Comparison of ENCODE assay signal across 21 cellular contexts in the genomic region with DNA sequence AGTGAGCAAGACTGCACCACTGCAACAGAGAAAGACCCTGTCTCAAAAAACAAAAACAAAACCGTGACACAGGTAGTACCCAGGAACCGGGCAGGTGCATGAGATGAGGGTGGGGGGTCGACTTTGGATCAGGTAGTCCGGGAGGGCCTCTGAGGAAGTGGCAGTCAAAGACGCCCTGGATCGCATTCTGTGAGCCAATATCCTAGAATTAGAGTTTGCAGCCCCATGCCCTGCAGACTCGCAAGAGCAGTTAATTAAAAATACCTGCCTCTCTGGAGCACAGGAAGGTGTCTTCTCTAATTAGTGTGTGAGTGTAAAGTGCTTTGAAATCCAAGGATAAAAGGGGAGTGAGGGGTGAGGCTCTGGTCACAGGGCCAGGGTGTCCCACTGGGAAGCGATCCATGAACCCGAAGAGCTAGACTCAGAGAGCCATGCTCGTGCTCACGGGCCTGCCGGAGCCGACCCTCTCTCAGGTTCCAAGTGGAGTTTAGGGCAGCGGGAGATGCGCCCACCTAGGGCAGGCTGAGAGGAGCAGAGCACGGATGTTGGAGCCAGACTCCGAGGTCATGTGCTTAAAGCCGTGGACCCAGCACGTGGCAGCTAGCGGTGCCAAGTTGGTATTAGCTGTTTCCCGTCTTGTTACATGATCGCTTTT.
DNase-seq lines count a peak whose midpoint lies in the region; ATAC-seq, FAIRE-seq and TF ChIP-seq lines count a peak whose summit lies in the region.
"Had no signal": no experiment of that assay in that cellular context is flagged by ENCODE, and none has a peak within 500 bp of the region (broad histone marks: within the 10 kb centered on the region; RNA-seq: fewer than 3 reads in every experiment).

No MANE protein-coding gene starts in this region.

- no peak for TF ChIP-seq RAD21 in HepG2 (CRISPR knock-in tag; IDR thresholded peaks at IDR 0.05)

- H3K27me3 Mint-ChIP-seq in endodermal cell (ENCODE audit: insufficient read depth) = no peaks in the 10 kb centered on the region
- H3K27me3 Mint-ChIP-seq in activated naive CD4-positive, alpha-beta T cell treated with anti-CD3 and anti-CD28 coated beads for 36 hours (ENCODE audit: low read depth) = peaks cover 3% of the 10 kb centered on the region
- H3K27me3 Mint-ChIP-seq: CD4-positive, alpha-beta T cell had no signal

- no peak overlapping the region for H3K4me3 Mint-ChIP-seq in endodermal cell
- H3K4me3 Mint-ChIP-seq in activated naive CD4-positive, alpha-beta T cell treated with anti-CD3 and anti-CD28 coated beads for 36 hours = no peak overlapping the region
- H3K4me3 Mint-ChIP-seq: CD4-positive, alpha-beta T cell had no signal

- DNase-seq in HepG2 (ENCODE audit: low spot score) (no peak), right lobe of liver (no peak), endodermal cell (peak; percentile 53), psoas muscle (peak in 1 of 2 donors; percentile 71), Karpas-422 (no peak), medulla oblongata (ENCODE audit: extremely low spot score) (no peak), inferior parietal cortex (ENCODE audit: extremely low spot score) (no peak)
- DNase-seq in activated naive CD4-positive, alpha-beta T cell treated with anti-CD3 and anti-CD28 coated beads for 36 hours = no peak
- DNase-seq: 8988T; BE2C; CD4-positive, alpha-beta T cell; NCI-H1105 treated with DMSO at 0.1 percent for 48 hours; NCI-H1694 treated with DMSO at 0.1 percent for 48 hours; NCI-H2107; NCI-H2227 treated with DMSO at 0.1 percent for 48 hours; NCI-H524; NCI-H82 had no signal

- H3K27me3 ChIP-seq in HepG2 (ENCODE audit: control insufficient read depth in 1 of 2, insufficient read depth in 2 of 2, low read length in 2 of 2) = no peaks in the 10 kb centered on the region; a peak in 1 of 5 replicates
- H3K27me3 ChIP-seq in right lobe of liver = no peaks in the 10 kb centered on the region
- H3K27me3 ChIP-seq in endodermal cell (ENCODE audit: control insufficient read depth, insufficient read depth, low read length, poor library complexity, severe bottlenecking) = no peaks in the 10 kb centered on the region
- no peaks in the 10 kb centered on the region for H3K27me3 ChIP-seq in psoas muscle (ENCODE audit: insufficient read depth in 3 of 3, low read length in 2 of 3)
- no peaks in the 10 kb centered on the region for H3K27me3 ChIP-seq in Karpas-422 (ENCODE audit: low read length)
- H3K27me3 ChIP-seq: BE2C, SJCRH30 had no signal

- no peaks in the 10 kb centered on the region for H3K9me2 ChIP-seq in Karpas-422 (replicated peaks; ENCODE audit: insufficient read depth, low read length)

- CTCF ChIA-PET in HepG2 (lab: Yijun Ruan, JAX; ENCODE audit: low intra/inter-chr PET ratio, low total read pairs) = no interaction called here
- CTCF ChIA-PET in activated naive CD4-positive, alpha-beta T cell treated with anti-CD3 and anti-CD28 coated beads for 36 hours (lab: Charles Lee) = no interaction called here

- in situ Hi-C loops in HepG2 (cut with HindIII; ENCODE audit: extremely low pct_ligation_motif_present, low pct_unique_long_range_greater_than_20kb) = no loop called here

- peaks cover 11% of the 10 kb centered on the region for H3K4me1 Mint-ChIP-seq in endodermal cell
- H3K4me1 Mint-ChIP-seq in activated naive CD4-positive, alpha-beta T cell treated with anti-CD3 and anti-CD28 coated beads for 36 hours (ENCODE audit: low read depth) = peaks cover 3% of the 10 kb centered on the region

- H3K36me3 Mint-ChIP-seq in endodermal cell (ENCODE audit: low read depth) = no peaks in the 10 kb centered on the region
- H3K36me3 Mint-ChIP-seq in activated naive CD4-positive, alpha-beta T cell treated with anti-CD3 and anti-CD28 coated beads for 36 hours (ENCODE audit: low read depth) = no peaks in the 10 kb centered on the region

- no peak for ATAC-seq in HepG2
- ATAC-seq in right lobe of liver = no peak
- ATAC-seq in psoas muscle = peak; percentile 56 to 85 (median 61)

- no peak for TF ChIP-seq POLR2A in HepG2 (IDR thresholded peaks at IDR 0.05; ENCODE audit: insufficient read depth in 1 of 2, low read depth in 2 of 2, low read length in 2 of 2)
- no peak for TF ChIP-seq POLR2A in right lobe of liver (IDR thresholded peaks at IDR 0.05)

- TF ChIP-seq EP300 in HepG2 (IDR thresholded peaks at IDR 0.05; ENCODE audit: low read depth in 2 of 2, low read length in 2 of 2) (no peak), HepG2 (CRISPR knock-in tag; IDR thresholded peaks at IDR 0.05; ENCODE audit: borderline replicate concordance) (no peak)

- H3K9me3 Mint-ChIP-seq in endodermal cell = no peaks in the 10 kb centered on the region
- no peaks in the 10 kb centered on the region for H3K9me3 Mint-ChIP-seq in activated naive CD4-positive, alpha-beta T cell treated with anti-CD3 and anti-CD28 coated beads for 36 hours
- H3K9me3 Mint-ChIP-seq: CD4-positive, alpha-beta T cell had no signal

- H3K9ac ChIP-seq in HepG2 (ENCODE audit: insufficient read depth, low read depth, low read length) (peak overlapping the region; percentile 4; the same call in 1 of the 2 replicates), endodermal cell (ENCODE audit: extremely low read depth, low read length, poor library complexity, severe bottlenecking) (no peak overlapping the region), Karpas-422 (ENCODE audit: low read length) (no peak overlapping the region)

- no peak for FAIRE-seq in HepG2 (lab: Jason Lieb, UNC)
- FAIRE-seq: G401.6 had no signal

- H3K27ac ChIP-seq in HepG2 (ENCODE audit: extremely low read length, insufficient read depth, low read length) = no peak overlapping the region
- H3K27ac ChIP-seq in right lobe of liver = no peak overlapping the region
- H3K27ac ChIP-seq in endodermal cell (ENCODE audit: low read depth, low read length) = no peak overlapping the region
- peak overlapping the region; percentile 31 for H3K27ac ChIP-seq in psoas muscle
- no peak overlapping the region for H3K27ac ChIP-seq in Karpas-422 (ENCODE audit: low read length)
- H3K27ac ChIP-seq: SJCRH30 had no signal

- H3K9me3 ChIP-seq in HepG2 (ENCODE audit: low read length) (no peaks in the 10 kb centered on the region), right lobe of liver (no peaks in the 10 kb centered on the region), endodermal cell (ENCODE audit: control insufficient read depth, low read length) (no peaks in the 10 kb centered on the region), psoas muscle (no peaks in the 10 kb centered on the region), Karpas-422 (ENCODE audit: low read length) (no peaks in the 10 kb centered on the region)
- H3K9me3 ChIP-seq: BE2C, Caco-2, HAP-1, SJCRH30 had no signal

- H3K36me3 ChIP-seq in HepG2 (replicated peaks in 1 of 2; ENCODE audit: control insufficient read depth in 1 of 2, insufficient read depth in 2 of 2, low read length in 2 of 2) (no peaks in the 10 kb centered on the region), right lobe of liver (no peaks in the 10 kb centered on the region), endodermal cell (ENCODE audit: control insufficient read depth, insufficient read depth, low read length) (no peaks in the 10 kb centered on the region), psoas muscle (ENCODE audit: insufficient read depth in 1 of 2, low read depth in 1 of 2) (no peaks in the 10 kb centered on the region), Karpas-422 (ENCODE audit: insufficient read depth, low read length) (no peaks in the 10 kb centered on the region)
- H3K36me3 ChIP-seq: BE2C, HAP-1, SJCRH30 had no signal

- intact Hi-C loops in HepG2 (cut with micrococcal nuclease; ENCODE audit: unreplicated experiment) (no loop called here), right lobe of liver (cut with DNase I) (no loop called here), psoas muscle (cut with DNase I) (no loop called here)
- intact Hi-C loops in activated naive CD4-positive, alpha-beta T cell treated with anti-CD3 and anti-CD28 coated beads for 36 hours (cut with micrococcal nuclease) = no loop called here

- H3K79me2 ChIP-seq in HepG2 (ENCODE audit: insufficient read depth, low read length) (no peaks in the 10 kb centered on the region), Karpas-422 (ENCODE audit: low read length) (no peaks in the 10 kb centered on the region)

- H3K27ac Mint-ChIP-seq in endodermal cell = no peak overlapping the region
- H3K27ac Mint-ChIP-seq in activated naive CD4-positive, alpha-beta T cell treated with anti-CD3 and anti-CD28 coated beads for 36 hours = no peak overlapping the region
- H3K27ac Mint-ChIP-seq: CD4-positive, alpha-beta T cell had no signal

- H3K4me1 ChIP-seq in HepG2 (ENCODE audit: insufficient read depth, low read length) = peaks cover 95% of the 10 kb centered on the region
- H3K4me1 ChIP-seq in right lobe of liver = peaks cover 0 to 6% (median 0%) of the 10 kb centered on the region in 4 donors
- no peaks in the 10 kb centered on the region for H3K4me1 ChIP-seq in endodermal cell (ENCODE audit: control insufficient read depth, insufficient read depth, low read length)
- H3K4me1 ChIP-seq in psoas muscle = peaks cover 7% of the 10 kb centered on the region
- H3K4me1 ChIP-seq in Karpas-422 (ENCODE audit: low read length) = no peaks in the 10 kb centered on the region
- H3K4me1 ChIP-seq: HAP-1, SJCRH30 had no signal

- WGBS in HepG2 (ENCODE audit: low lambda C conversion rate) = 53% methylated on average over 22 of the region's 22 CpGs
- 68% methylated on average over 10 of the region's 22 CpGs for WGBS in right lobe of liver (ENCODE audit: insufficient coverage, low coverage, low lambda C conversion rate, missing lambda C conversion rate)
- 88 to 91% methylated on average over 21 to 22 of the region's 22 CpGs for WGBS in endodermal cell (ENCODE audit: insufficient coverage in 1 of 2, insufficient read length in 1 of 2), 2 experiments
- WGBS in psoas muscle, 3 donors = 56 to 64% (median 58%) methylated on average over 22 of the region's 22 CpGs

- peak overlapping the region; percentile 8; the same call in 1 of the 2 replicates for H3K4me2 ChIP-seq in HepG2 (ENCODE audit: low read depth, low read length)
- no peak overlapping the region for H3K4me2 ChIP-seq in Karpas-422 (ENCODE audit: low read depth, low read length, poor library complexity, severe bottlenecking)

- H3K4me3 ChIP-seq in HepG2 (replicated peaks in 1 of 3; ENCODE audit: insufficient read depth in 1 of 3, low read depth in 2 of 3, low read length in 3 of 3) (0 out of 6 replicates have a peak overlapping the region, but pooled peaks of 1 of the 3 experiments have one; percentile 0), right lobe of liver (no peak overlapping the region), endodermal cell (ENCODE audit: low read length) (no peak overlapping the region), psoas muscle (no peak overlapping the region), Karpas-422 (ENCODE audit: low read length) (no peak overlapping the region)
- H3K4me3 ChIP-seq: HAP-1, SJCRH30 had no signal

- no TSS peak for BruUV-seq in HepG2 (replicated peaks; lab: Mats Ljungman, UMichigan)

- H4K20me1 ChIP-seq in HepG2 (ENCODE audit: insufficient read depth, low read length) (no peaks in the 10 kb centered on the region), Karpas-422 (ENCODE audit: insufficient read depth, low read depth, low read length) (no peaks in the 10 kb centered on the region)

- POLR2A ChIA-PET in HepG2 (lab: Yijun Ruan, JAX) = interaction anchor here (1.7 to 4.3 kb wide), 2 partner anchors 13 to 35 kb away, joined by 7 to 29 read pairs; no protein-coding TSS in a partner anchor

- H2AFZ ChIP-seq in HepG2 (ENCODE audit: low read length) = no peak overlapping the region
- no peak overlapping the region for H2AFZ ChIP-seq in Karpas-422 (ENCODE audit: low read length)

- no peak for TF ChIP-seq CTCF in HepG2 (CRISPR knock-in tag; IDR thresholded peaks at IDR 0.05)
- TF ChIP-seq CTCF in right lobe of liver (IDR thresholded peaks at IDR 0.05) = no peak
- TF ChIP-seq CTCF in endodermal cell (conservative IDR thresholded peaks at IDR 0.05) = no peak
- TF ChIP-seq CTCF in psoas muscle (IDR thresholded peaks at IDR 0.05) = no peak

Comparison
In these comparisons a context has a peak if more than half of its experiments do, and no peak if none do; other contexts are left out.
1. ATAC-seq: peak in psoas muscle (4 of 4); none in HepG2 (single experiment) and right lobe of liver (0 of 4).